In genomic region chr10:71323407-71323806, GRCh38 we compare ENCODE assay signal across 10 cellular contexts. TPM values are rescaled to one million over a fixed set of nuclear protein-coding genes. Genes with fewer than 3 reads are reported as not detected.
DNase-seq lines count a peak whose midpoint lies in the region; ATAC-seq and TF ChIP-seq lines count a peak whose summit lies in the region.
"Had no signal": no experiment of that assay in that cellular context is flagged by ENCODE, and none has a peak within 500 bp of the region (broad histone marks: within the 10 kb centered on the region; RNA-seq: fewer than 3 reads in every experiment).

No MANE protein-coding gene starts in this region.

- no peak for ATAC-seq in GM18505 (IDR thresholded peaks at IDR 0.05; ENCODE audit: unreplicated experiment)
- ATAC-seq: activated T-cell treated with anti-CD3 and anti-CD28 coated beads, Interleukin-2, amount 50 U/mL, for 4 hours had no signal

- peaks cover 24% of the 10 kb centered on the region for H3K4me1 Mint-ChIP-seq in type B pancreatic cell (ENCODE audit: unreplicated experiment)

- no peaks in the 10 kb centered on the region for H3K9me3 Mint-ChIP-seq in type B pancreatic cell
- H3K9me3 Mint-ChIP-seq: activated T-cell treated with anti-CD3 and anti-CD28 coated beads, Interleukin-2, amount 50 U/mL, for 4 hours had no signal

- H3K36me3 Mint-ChIP-seq in type B pancreatic cell, result peaks cover 17% of the 10 kb centered on the region

- DNase-seq in AG08395 (ENCODE audit: low spot score), result peak; percentile 23
- DNase-seq in ELR (ENCODE audit: low read depth), result peak; percentile 48
- peak; percentile 12 for DNase-seq in NCI-H69 (lab: John Stamatoyannopoulos, UW)
- DNase-seq in erythroblast (lab: John Stamatoyannopoulos, UW), result peak; percentile 31 to 50
- DNase-seq in NCI-H1930 (lab: John Stamatoyannopoulos, UW), result no peak
- no peak for DNase-seq in kidney tubule cell (ENCODE audit: low spot score)
- no peak for DNase-seq in type B pancreatic cell (ENCODE audit: extremely low spot score, unreplicated experiment)
- DNase-seq: activated T-cell treated with anti-CD3 and anti-CD28 coated beads, Interleukin-2, amount 50 U/mL, for 4 hours; islet precursor cell had no signal

- TF ChIP-seq POLR2A in erythroblast (IDR thresholded peaks at IDR 0.05; ENCODE audit: low read length), result no peak
- no peak for TF ChIP-seq POLR2A in GM18505 (IDR thresholded peaks at IDR 0.05; ENCODE audit: borderline replicate concordance, extremely low read depth, insufficient read depth, insufficient read length)

- H3K4me3 Mint-ChIP-seq in type B pancreatic cell, result no peak overlapping the region
- H3K4me3 Mint-ChIP-seq: activated T-cell treated with anti-CD3 and anti-CD28 coated beads, Interleukin-2, amount 50 U/mL, for 4 hours had no signal

- TF ChIP-seq CTCF in type B pancreatic cell (conservative IDR thresholded peaks at IDR 0.05), result no peak

- no peaks in the 10 kb centered on the region for H3K27me3 Mint-ChIP-seq in type B pancreatic cell

- no peak overlapping the region for H3K27ac Mint-ChIP-seq in type B pancreatic cell

RNA-seq across cellular contexts. Expression of gene SLC29A3, which starts 4.3 kb away (rescaled TPM):
- total RNA-seq in type B pancreatic cell (ENCODE audit: low replicate concordance), result 8.8 and 11.1 TPM in 2 replicates

Comparison
In these comparisons a context has a peak if more than half of its experiments do, and no peak if none do; other contexts are left out.
1. DNase-seq: peak in AG08395 (single experiment), ELR (single experiment), NCI-H69 (single experiment) and erythroblast (2 of 2); none in NCI-H1930 (0 of 2), kidney tubule cell (single experiment) and type B pancreatic cell (single experiment).